In genomic region chr21:32806810-32807386, GRCh38 we compare ENCODE assay signal across 14 cellular contexts. TPM values are rescaled to one million over a fixed set of nuclear protein-coding genes. Genes with fewer than 3 reads are reported as not detected.
DNase-seq lines count a peak whose midpoint lies in the region; ATAC-seq lines count a peak whose summit lies in the region.
"Had no signal": no experiment of that assay in that cellular context is flagged by ENCODE, and none has a peak within 500 bp of the region (broad histone marks: within the 10 kb centered on the region; RNA-seq: fewer than 3 reads in every experiment).

No MANE protein-coding gene starts in this region.

- peaks cover 1% of the 10 kb centered on the region for H3K9me3 ChIP-seq in aorta (ENCODE audit: control insufficient read depth, low read length)
- H3K9me3 ChIP-seq: esophagus squamous epithelium, sigmoid colon, SJSA1, upper lobe of right lung had no signal

- intact Hi-C loops in activated T-helper 2 cell treated with anti-CD3 and anti-CD28 coated beads, Interferon-gamma antibody, Interleukin-2, Interleukin-4, amounts not matched to agents 10 μg/mL and 5 μg/mL and 100 μg/mL, durations not matched to agents 14 hours and 24 hours and 36 hours (cut with micrococcal nuclease): loop anchor here (2.0 to 5.0 kb wide), 2 partner anchors 34 to 70 kb away; no protein-coding TSS in a partner anchor
- intact Hi-C loops in aorta (cut with DNase I): no loop called here

- H3K27me3 Mint-ChIP-seq in activated T-helper 2 cell treated with anti-CD3 and anti-CD28 coated beads, Interferon-gamma antibody, Interleukin-2, Interleukin-4, amounts not matched to agents 10 μg/mL and 5 μg/mL and 100 μg/mL, durations not matched to agents 14 hours and 24 hours and 36 hours (ENCODE audit: low read depth): no peaks in the 10 kb centered on the region
- H3K27me3 Mint-ChIP-seq in stimulated activated naive CD8-positive, alpha-beta T cell treated with anti-CD3 and anti-CD28 coated beads, Interleukin-15, Interleukin-2, amounts not matched to agents 100 ng/mL and 50 ng/mL, for 24 hours: no peaks in the 10 kb centered on the region

- peaks cover 28% of the 10 kb centered on the region for H3K4me1 Mint-ChIP-seq in activated T-helper 2 cell treated with anti-CD3 and anti-CD28 coated beads, Interferon-gamma antibody, Interleukin-2, Interleukin-4, amounts not matched to agents 10 μg/mL and 5 μg/mL and 100 μg/mL, durations not matched to agents 14 hours and 24 hours and 36 hours (ENCODE audit: low read depth)
- H3K4me1 Mint-ChIP-seq in stimulated activated naive CD8-positive, alpha-beta T cell treated with anti-CD3 and anti-CD28 coated beads, Interleukin-15, Interleukin-2, amounts not matched to agents 100 ng/mL and 50 ng/mL, for 24 hours (ENCODE audit: low read depth): peaks cover 32% of the 10 kb centered on the region

- peaks cover 6% of the 10 kb centered on the region for H3K9me3 Mint-ChIP-seq in activated T-helper 2 cell treated with anti-CD3 and anti-CD28 coated beads, Interferon-gamma antibody, Interleukin-2, Interleukin-4, amounts not matched to agents 10 μg/mL and 5 μg/mL and 100 μg/mL, durations not matched to agents 14 hours and 24 hours and 36 hours
- H3K9me3 Mint-ChIP-seq in stimulated activated naive CD8-positive, alpha-beta T cell treated with anti-CD3 and anti-CD28 coated beads, Interleukin-15, Interleukin-2, amounts not matched to agents 100 ng/mL and 50 ng/mL, for 24 hours: no peaks in the 10 kb centered on the region

- H3K4me3 Mint-ChIP-seq in activated T-helper 2 cell treated with anti-CD3 and anti-CD28 coated beads, Interferon-gamma antibody, Interleukin-2, Interleukin-4, amounts not matched to agents 10 μg/mL and 5 μg/mL and 100 μg/mL, durations not matched to agents 14 hours and 24 hours and 36 hours (ENCODE audit: low read depth): no peak overlapping the region
- no peak overlapping the region for H3K4me3 Mint-ChIP-seq in stimulated activated naive CD8-positive, alpha-beta T cell treated with anti-CD3 and anti-CD28 coated beads, Interleukin-15, Interleukin-2, amounts not matched to agents 100 ng/mL and 50 ng/mL, for 24 hours

- no peak overlapping the region for H3K27ac ChIP-seq in aorta (ENCODE audit: low read depth in 1 of 2, low read length in 2 of 2)
- H3K27ac ChIP-seq: SJSA1, upper lobe of right lung had no signal

- no peaks in the 10 kb centered on the region for H3K27me3 ChIP-seq in aorta (ENCODE audit: control insufficient read depth in 1 of 2, insufficient read depth in 2 of 2, low read length in 1 of 2)
- H3K27me3 ChIP-seq: esophagus squamous epithelium, sigmoid colon, SJSA1, upper lobe of right lung had no signal

- DNase-seq in activated T-cell treated with anti-CD3 and anti-CD28 coated beads for 24 hours (ENCODE audit: low read depth): peak; percentile 44
- no peak for DNase-seq in activated T-cell treated with anti-CD3 and anti-CD28 coated beads for 4 hours
- DNase-seq in activated T-helper 2 cell treated with anti-CD3 and anti-CD28 coated beads, Interferon-gamma antibody, Interleukin-2, Interleukin-4, amounts not matched to agents 10 μg/mL and 5 μg/mL and 100 μg/mL, durations not matched to agents 14 hours and 24 hours and 36 hours (ENCODE audit: low spot score): no peak
- peak; percentile 50 for DNase-seq in iris pigment epithelial cell (ENCODE audit: low read depth)
- no peak for DNase-seq in Kasumi-1 (lab: John Stamatoyannopoulos, UW)
- no peak for DNase-seq in aorta
- DNase-seq: DMS 273 treated with DMSO at 0.1 percent for 48 hours, esophagus squamous epithelium, NCI-H1048, sigmoid colon, upper lobe of right lung had no signal

- H3K27ac Mint-ChIP-seq in activated T-helper 2 cell treated with anti-CD3 and anti-CD28 coated beads, Interferon-gamma antibody, Interleukin-2, Interleukin-4, amounts not matched to agents 10 μg/mL and 5 μg/mL and 100 μg/mL, durations not matched to agents 14 hours and 24 hours and 36 hours: peak overlapping the region; percentile 71
- peak overlapping the region; percentile 90 for H3K27ac Mint-ChIP-seq in stimulated activated naive CD8-positive, alpha-beta T cell treated with anti-CD3 and anti-CD28 coated beads, Interleukin-15, Interleukin-2, amounts not matched to agents 100 ng/mL and 50 ng/mL, for 24 hours

- H3K4me3 ChIP-seq in aorta (ENCODE audit: low read length in 2 of 2): no peak overlapping the region
- H3K4me3 ChIP-seq: esophagus squamous epithelium, sigmoid colon, SJSA1, upper lobe of right lung had no signal

- no peaks in the 10 kb centered on the region for H3K4me1 ChIP-seq in aorta (ENCODE audit: control insufficient read depth in 1 of 2, insufficient read depth in 2 of 2, low read length in 2 of 2)
- H3K4me1 ChIP-seq: SJSA1 had no signal

- 80 to 83% methylated on average over 5 of the region's 5 CpGs for WGBS in aorta, 2 donors

- H3K36me3 ChIP-seq in aorta (ENCODE audit: control insufficient read depth in 1 of 2, insufficient read depth in 2 of 2, low read length in 1 of 2): no peaks in the 10 kb centered on the region
- H3K36me3 ChIP-seq: esophagus squamous epithelium, sigmoid colon, SJSA1, upper lobe of right lung had no signal

- ATAC-seq in GM19463 (IDR thresholded peaks at IDR 0.05; ENCODE audit: unreplicated experiment): no peak
- no peak for ATAC-seq in aorta (ENCODE audit: low FRiP score)
- ATAC-seq: upper lobe of right lung had no signal

- no peaks in the 10 kb centered on the region for H3K36me3 Mint-ChIP-seq in activated T-helper 2 cell treated with anti-CD3 and anti-CD28 coated beads, Interferon-gamma antibody, Interleukin-2, Interleukin-4, amounts not matched to agents 10 μg/mL and 5 μg/mL and 100 μg/mL, durations not matched to agents 14 hours and 24 hours and 36 hours (ENCODE audit: low read depth)
- peaks cover 8% of the 10 kb centered on the region for H3K36me3 Mint-ChIP-seq in stimulated activated naive CD8-positive, alpha-beta T cell treated with anti-CD3 and anti-CD28 coated beads, Interleukin-15, Interleukin-2, amounts not matched to agents 100 ng/mL and 50 ng/mL, for 24 hours (ENCODE audit: low read depth)

RNA-seq across cellular contexts. Expression of gene PAXBP1, which starts 35.3 kb away (rescaled TPM):
- total RNA-seq in activated T-helper 2 cell treated with anti-CD3 and anti-CD28 coated beads, Interferon-gamma antibody, Interleukin-2, Interleukin-4, amounts not matched to agents 10 μg/mL and 5 μg/mL and 100 μg/mL, durations not matched to agents 14 hours and 24 hours and 36 hours: 65.7 and 66.5 TPM in 2 replicates
- 10 to 100 TPM; 31.7 to 47.0 TPM for total RNA-seq in aorta
- 10 to 100 TPM in 1 of 2 donors, 1 to 10 TPM in 1; 5.1 to 18.4 TPM for polyA plus RNA-seq in aorta

Comparison
In these comparisons a context has a peak if more than half of its experiments do, and no peak if none do; other contexts are left out.
1. DNase-seq: peak in activated T-cell treated with anti-CD3 and anti-CD28 coated beads for 24 hours (single experiment) and iris pigment epithelial cell (single experiment); none in activated T-cell treated with anti-CD3 and anti-CD28 coated beads for 4 hours (single experiment), activated T-helper 2 cell treated with anti-CD3 and anti-CD28 coated beads, Interferon-gamma antibody, Interleukin-2, Interleukin-4, amounts not matched to agents 10 μg/mL and 5 μg/mL and 100 μg/mL, durations not matched to agents 14 hours and 24 hours and 36 hours (single experiment), Kasumi-1 (0 of 2) and aorta (0 of 2).